30 cellular contexts compared by ENCODE assay signal in the genomic region with DNA sequence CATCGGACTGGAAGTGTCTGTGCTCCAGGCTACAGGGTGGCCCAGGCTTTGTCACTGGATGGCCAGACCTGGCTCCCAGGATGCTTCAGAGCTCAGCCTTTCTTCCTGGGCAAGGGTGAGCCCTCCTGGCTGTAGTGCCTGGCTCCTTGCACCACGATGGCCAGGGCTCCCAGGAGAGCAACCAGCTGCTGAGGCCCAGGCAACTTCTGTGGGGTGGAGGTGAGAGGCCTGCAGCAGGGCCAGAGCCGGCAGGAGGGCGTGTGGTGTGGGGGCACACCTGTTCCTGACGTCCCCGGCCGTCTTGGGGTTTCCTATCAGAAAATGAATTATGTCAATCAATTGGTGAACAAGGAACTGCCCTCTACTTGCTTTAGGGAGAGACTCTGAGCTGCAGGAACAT.
"Had no signal": no experiment of that assay in that cellular context is flagged by ENCODE, and none has a peak within 500 bp of the region (broad histone marks: within the 10 kb centered on the region; RNA-seq: fewer than 3 reads in every experiment).

No MANE protein-coding gene starts in this region.

- ATAC-seq: naive thymus-derived CD4-positive, alpha-beta T cell; natural killer cell; psoas muscle; right cardiac atrium; right lobe of liver; stimulated activated memory B cell treated with anti-CD40 and anti-IgM and Interleukin-4, amounts not matched to agents 10 μg/mL and 1 μg/mL and 100 μg/mL, for 72 hours; stimulated activated naive CD8-positive, alpha-beta T cell treated with anti-CD3 and anti-CD28 coated beads, Interleukin-15, amount 100 ng/mL, for 72 hours; stimulated activated naive CD8-positive, alpha-beta T cell treated with anti-CD3 and anti-CD28 coated beads, Interleukin-15, Interleukin-2, amounts not matched to agents 100 U/mL and 50 U/mL, for 24 hours had no signal

- DNase-seq: naive thymus-derived CD4-positive, alpha-beta T cell; natural killer cell; nucleus accumbens; ovary; psoas muscle; right cardiac atrium; right lobe of liver; spleen; stimulated activated CD4-positive, alpha-beta T cell treated with anti-CD3 and anti-CD28 coated beads, Interleukin-12 subunit alpha, Interleukin-12 subunit beta, amount 100 ng/mL, for 4 hours; stimulated activated CD4-positive, alpha-beta T cell treated with anti-CD3 and anti-CD28 coated beads, Interleukin-1b, Interleukin-23, amount 100 ng/mL, for 48 hours; stimulated activated CD4-positive, alpha-beta T cell treated with anti-CD3 and anti-CD28 coated beads, Interleukin-4, amount 100 ng/mL, for 1 hour; stimulated activated CD4-positive, alpha-beta T cell treated with anti-CD3 and anti-CD28 coated beads, Interleukin-4, amount 100 ng/mL, for 4 hours; stimulated activated CD8-positive, alpha-beta memory T cell treated with anti-CD3 and anti-CD28 coated beads, Interleukin-4, amount 100 ng/mL, for 48 hours; stimulated activated naive CD4-positive, alpha-beta T cell; stimulated activated naive CD8-positive, alpha-beta T cell treated with anti-CD3 and anti-CD28 coated beads, Interleukin-15, amount 100 ng/mL, for 72 hours; stimulated activated naive CD8-positive, alpha-beta T cell treated with anti-CD3 and anti-CD28 coated beads, Interleukin-15, Interleukin-2, amounts not matched to agents 100 U/mL and 50 U/mL, for 24 hours; substantia nigra; thyroid gland; trophoblast cell had no signal

- H3K4me3 ChIP-seq: neural progenitor cell, ovary, psoas muscle, right lobe of liver, skin epidermis, smooth muscle cell, spleen, suprapubic skin, thoracic aorta, thyroid gland, tibial nerve, upper lobe of left lung, vagina had no signal

- H3K4me1 ChIP-seq: neural progenitor cell, parathyroid adenoma, psoas muscle, spleen, suprapubic skin, thyroid gland, tibial nerve, upper lobe of left lung, vagina had no signal

- H3K36me3 ChIP-seq: neural progenitor cell, neutrophil, ovary, right lobe of liver, spleen, suprapubic skin, thoracic aorta, thyroid gland, tibial nerve, upper lobe of left lung, vagina had no signal

- H3K4me2 ChIP-seq: neural progenitor cell, smooth muscle cell had no signal

- H3K27ac ChIP-seq: neural progenitor cell, neutrophil, ovary, parathyroid adenoma, psoas muscle, right lobe of liver, skin epidermis, spleen, suprapubic skin, thoracic aorta, thyroid gland, tibial nerve, upper lobe of left lung, vagina had no signal

- H2AFZ ChIP-seq: neural progenitor cell, parathyroid adenoma had no signal

- H3K9me3 ChIP-seq: neutrophil, ovary, psoas muscle, right lobe of liver, suprapubic skin, thoracic aorta, thyroid gland, tibial nerve, vagina had no signal

- H3K9ac ChIP-seq: neural progenitor cell, parathyroid adenoma had no signal

- H3K27me3 ChIP-seq: neural progenitor cell, neutrophil, ovary, right lobe of liver, thyroid gland, tibial nerve, upper lobe of left lung, vagina had no signal
